In the genomic region with DNA sequence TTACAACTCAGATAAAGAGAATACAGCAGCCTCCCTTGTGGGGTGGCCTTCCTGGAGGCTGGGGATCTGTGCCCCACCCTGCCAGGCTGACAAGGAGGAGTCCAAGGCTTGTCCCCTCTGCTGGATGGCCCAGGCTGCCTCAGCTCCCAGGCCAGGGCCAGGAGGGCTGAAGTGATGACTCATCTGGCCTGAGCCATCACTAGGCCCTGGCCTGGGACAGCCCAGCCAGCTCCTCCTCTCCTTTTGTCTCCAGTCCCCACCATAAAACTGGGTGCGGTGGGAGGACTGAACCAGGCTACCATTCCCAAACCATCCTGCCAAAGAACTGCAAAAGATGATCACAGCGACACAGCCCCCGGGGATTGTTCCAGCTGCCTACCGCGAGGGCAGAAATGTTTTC, we compare ENCODE assay signal across 18 cellular contexts. TPM values are rescaled to one million over a fixed set of nuclear protein-coding genes. Genes with fewer than 3 reads are reported as not detected.
"Had no signal": no experiment of that assay in that cellular context is flagged by ENCODE, and none has a peak within 500 bp of the region (broad histone marks: within the 10 kb centered on the region; RNA-seq: fewer than 3 reads in every experiment).

No MANE protein-coding gene starts in this region.

- H3K36me3 ChIP-seq: adrenal gland, vagina had no signal

- H3K9me3 ChIP-seq: adrenal gland, body of pancreas, mucosa of descending colon, vagina had no signal

- DNase-seq: activated CD4-positive, alpha-beta T cell treated with anti-CD3 and anti-CD28 coated beads for 48 hours; activated naive CD4-positive, alpha-beta T cell treated with anti-CD3 and anti-CD28 coated beads, Interleukin-2, amount 50 U/mL, for 16 hours; adrenal gland; body of pancreas; central memory CD4-positive, alpha-beta T cell; effector CD4-positive, alpha-beta T cell; mammary epithelial cell; mucosa of descending colon; naive thymus-derived CD8-positive, alpha-beta T cell; right cardiac atrium; small intestine; T1000 had no signal

- H3K9me3 Mint-ChIP-seq: activated T-helper 2 cell treated with anti-CD3 and anti-CD28 coated beads, Interferon-gamma antibody, Interleukin-2, Interleukin-4, amounts not matched to agents 10 μg/mL and 5 μg/mL and 100 μg/mL, durations not matched to agents 14 hours and 24 hours and 36 hours had no signal

- H3K27ac Mint-ChIP-seq: activated T-helper 2 cell treated with anti-CD3 and anti-CD28 coated beads, Interferon-gamma antibody, Interleukin-2, Interleukin-4, amounts not matched to agents 10 μg/mL and 5 μg/mL and 100 μg/mL, durations not matched to agents 14 hours and 24 hours and 36 hours; naive thymus-derived CD8-positive, alpha-beta T cell had no signal

- H3K4me3 ChIP-seq: adrenal gland, body of pancreas, coronary artery, mucosa of descending colon, vagina had no signal

- ATAC-seq: body of pancreas; left lobe of liver; mucosa of descending colon; naive thymus-derived CD8-positive, alpha-beta T cell; right cardiac atrium had no signal

- H3K27me3 ChIP-seq: body of pancreas, vagina had no signal

- H3K4me3 Mint-ChIP-seq: naive thymus-derived CD8-positive, alpha-beta T cell had no signal

- H3K4me1 ChIP-seq: adrenal gland, body of pancreas, vagina had no signal

- H3K27ac ChIP-seq: adrenal gland, body of pancreas, coronary artery, vagina had no signal

RNA-seq across cellular contexts. Expression of a gene that starts 15.0 kb away (rescaled TPM):
- total RNA-seq: activated T-helper 2 cell treated with anti-CD3 and anti-CD28 coated beads, Interferon-gamma antibody, Interleukin-2, Interleukin-4, amounts not matched to agents 10 μg/mL and 5 μg/mL and 100 μg/mL, durations not matched to agents 14 hours and 24 hours and 36 hours; adrenal gland; epithelial cell of proximal tubule; left lobe of liver; naive thymus-derived CD8-positive, alpha-beta T cell; posterior vena cava; right cardiac atrium; vagina had no signal
